ENCODE assay signal across 10 cellular contexts in genomic region chr16:75044800-75045361, GRCh38. TPM values are rescaled to one million over a fixed set of nuclear protein-coding genes. Genes with fewer than 3 reads are reported as not detected.
A peak's percentile ranks its signal among the peaks of the same experiment; 100 is the strongest.
DNase-seq lines count a peak whose midpoint lies in the region; ATAC-seq and TF ChIP-seq lines count a peak whose summit lies in the region.
"Had no signal": no experiment of that assay in that cellular context is flagged by ENCODE, and none has a peak within 500 bp of the region (broad histone marks: within the 10 kb centered on the region; RNA-seq: fewer than 3 reads in every experiment).

No MANE protein-coding gene starts in this region.

- H3K4me1 ChIP-seq in skeletal muscle satellite cell (ENCODE audit: control insufficient read depth, insufficient read depth, low read length): peaks cover 13% of the 10 kb centered on the region

- peak overlapping the region; percentile 41 for H3K27ac Mint-ChIP-seq in T-helper 17 cell

- H3K4me1 Mint-ChIP-seq in T-helper 17 cell: peaks cover 16% of the 10 kb centered on the region

- ATAC-seq in T-helper 17 cell (no peak), Right ventricle myocardium superior (ENCODE audit: poor library complexity) (peak; percentile 79), HG02610 (IDR thresholded peaks at IDR 0.05; ENCODE audit: unreplicated experiment) (no peak), HG03045 (IDR thresholded peaks at IDR 0.05; ENCODE audit: unreplicated experiment) (no peak)
- ATAC-seq: activated CD4-positive, CD25-positive, alpha-beta regulatory T cell treated with anti-CD3 and anti-CD28 coated beads, Interleukin-2, amount 50 U/mL, for 24 hours had no signal

- no peaks in the 10 kb centered on the region for H3K36me3 ChIP-seq in skeletal muscle satellite cell (ENCODE audit: insufficient read depth, low read length)
- H3K36me3 ChIP-seq: spleen had no signal

- H3K4me3 ChIP-seq in GM12864 (ENCODE audit: low read depth, low read length): no peak overlapping the region; the same call in 1 of the 2 replicates
- no peak overlapping the region for H3K4me3 ChIP-seq in skeletal muscle satellite cell (ENCODE audit: low read length)
- H3K4me3 ChIP-seq: spleen had no signal

- peak; percentile 29 for DNase-seq in GM12864 (ENCODE audit: low read depth)
- DNase-seq in T-helper 17 cell: no peak
- peak; percentile 50 for DNase-seq in Right ventricle myocardium superior
- no peak for DNase-seq in GM19240 (ENCODE audit: insufficient read length, low spot score)
- no peak for DNase-seq in activated CD4-positive, alpha-beta T cell treated with anti-CD3 and anti-CD28 coated beads for 1 hour
- DNase-seq: spleen had no signal

- no peak for TF ChIP-seq CTCF in GM12864 (IDR thresholded peaks at IDR 0.05; ENCODE audit: low read depth, low read length, missing control alignments)

- no peaks in the 10 kb centered on the region for H3K36me3 Mint-ChIP-seq in T-helper 17 cell (ENCODE audit: low read depth)

- H3K4me2 ChIP-seq in skeletal muscle satellite cell (ENCODE audit: low read length): peak overlapping the region; percentile 4

- no peak overlapping the region for H3K4me3 Mint-ChIP-seq in T-helper 17 cell

- intact Hi-C loops in Right ventricle myocardium superior (cut with DNase I): loop anchor here (5.0 kb wide), 1 partner anchor 43 kb away; no protein-coding TSS in a partner anchor

- H3K9ac ChIP-seq in skeletal muscle satellite cell (ENCODE audit: low read depth, low read length): no peak overlapping the region

- no peaks in the 10 kb centered on the region for H3K9me3 ChIP-seq in T-helper 17 cell (ENCODE audit: control insufficient read depth, low read length, poor library complexity, severe bottlenecking)
- no peaks in the 10 kb centered on the region for H3K9me3 ChIP-seq in skeletal muscle satellite cell (replicated peaks; ENCODE audit: low read length)
- H3K9me3 ChIP-seq: spleen had no signal

- no peaks in the 10 kb centered on the region for H3K27me3 Mint-ChIP-seq in T-helper 17 cell

- no peaks in the 10 kb centered on the region for H3K27me3 ChIP-seq in skeletal muscle satellite cell (ENCODE audit: control insufficient read depth, insufficient read depth, low read length)
- H3K27me3 ChIP-seq: spleen had no signal

RNA-seq across cellular contexts. Expression of gene ZNRF1, which starts 46.1 kb away (rescaled TPM):
- total RNA-seq in T-helper 17 cell: 10 to 100 TPM; 10.7 to 18.1 TPM
- 22.0 TPM for total RNA-seq in Right ventricle myocardium superior
- total RNA-seq in skeletal muscle satellite cell (2012; rRNA removed): 14.4 and 19.5 TPM in 2 replicates

RNA-seq across cellular contexts. Expression of gene WDR59, which starts 60.0 kb away (rescaled TPM):
- total RNA-seq in T-helper 17 cell (100 to 1,000 TPM in 1 of 2 donors, 10 to 100 TPM in 1; 90.2 to 112 TPM), Right ventricle myocardium superior (55.1 TPM)
- 10.9 and 15.5 TPM in 2 replicates for total RNA-seq in skeletal muscle satellite cell (2012; rRNA removed)

Comparison
In these comparisons a context has a peak if more than half of its experiments do, and no peak if none do; other contexts are left out.
1. DNase-seq: peak in GM12864 (single experiment) and Right ventricle myocardium superior (single experiment); none in T-helper 17 cell (0 of 3), GM19240 (single experiment) and activated CD4-positive, alpha-beta T cell treated with anti-CD3 and anti-CD28 coated beads for 1 hour (single experiment).